ENCODE assay signal across 1 cellular context in the genomic region with DNA sequence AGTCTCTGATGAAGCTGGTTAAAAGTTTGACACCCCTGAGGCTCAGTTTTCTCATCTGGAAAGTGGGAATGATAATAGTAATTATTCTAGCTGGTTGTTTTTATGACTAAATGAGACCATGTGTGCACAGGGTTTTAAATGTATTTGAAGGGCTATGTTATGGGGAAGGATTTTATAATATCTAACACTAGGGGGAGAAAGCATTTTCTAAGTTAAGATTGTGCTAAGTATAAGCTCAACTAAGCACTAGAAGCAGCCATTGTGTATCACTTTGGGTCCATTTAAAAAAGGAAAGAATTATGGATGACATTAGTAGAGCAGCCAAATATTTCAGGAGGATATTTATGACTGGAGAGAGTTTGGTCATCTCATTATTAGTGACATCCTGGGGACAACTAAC.
TF ChIP-seq lines count a peak whose summit lies in the region.

No MANE protein-coding gene starts in this region.

TF ChIP-seq in GM23338, 12 proteins besides CTCF, POLR2A, EP300 and RAD21 (continued from another document):
- TF ChIP-seq, protein P1, sequence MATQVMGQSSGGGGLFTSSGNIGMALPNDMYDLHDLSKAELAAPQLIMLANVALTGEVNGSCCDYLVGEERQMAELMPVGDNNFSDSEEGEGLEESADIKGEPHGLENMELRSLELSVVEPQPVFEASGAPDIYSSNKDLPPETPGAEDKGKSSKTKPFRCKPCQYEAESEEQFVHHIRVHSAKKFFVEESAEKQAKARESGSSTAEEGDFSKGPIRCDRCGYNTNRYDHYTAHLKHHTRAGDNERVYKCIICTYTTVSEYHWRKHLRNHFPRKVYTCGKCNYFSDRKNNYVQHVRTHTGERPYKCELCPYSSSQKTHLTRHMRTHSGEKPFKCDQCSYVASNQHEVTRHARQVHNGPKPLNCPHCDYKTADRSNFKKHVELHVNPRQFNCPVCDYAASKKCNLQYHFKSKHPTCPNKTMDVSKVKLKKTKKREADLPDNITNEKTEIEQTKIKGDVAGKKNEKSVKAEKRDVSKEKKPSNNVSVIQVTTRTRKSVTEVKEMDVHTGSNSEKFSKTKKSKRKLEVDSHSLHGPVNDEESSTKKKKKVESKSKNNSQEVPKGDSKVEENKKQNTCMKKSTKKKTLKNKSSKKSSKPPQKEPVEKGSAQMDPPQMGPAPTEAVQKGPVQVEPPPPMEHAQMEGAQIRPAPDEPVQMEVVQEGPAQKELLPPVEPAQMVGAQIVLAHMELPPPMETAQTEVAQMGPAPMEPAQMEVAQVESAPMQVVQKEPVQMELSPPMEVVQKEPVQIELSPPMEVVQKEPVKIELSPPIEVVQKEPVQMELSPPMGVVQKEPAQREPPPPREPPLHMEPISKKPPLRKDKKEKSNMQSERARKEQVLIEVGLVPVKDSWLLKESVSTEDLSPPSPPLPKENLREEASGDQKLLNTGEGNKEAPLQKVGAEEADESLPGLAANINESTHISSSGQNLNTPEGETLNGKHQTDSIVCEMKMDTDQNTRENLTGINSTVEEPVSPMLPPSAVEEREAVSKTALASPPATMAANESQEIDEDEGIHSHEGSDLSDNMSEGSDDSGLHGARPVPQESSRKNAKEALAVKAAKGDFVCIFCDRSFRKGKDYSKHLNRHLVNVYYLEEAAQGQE (IDR thresholded peaks at IDR 0.05; ENCODE audit: unreplicated experiment) = no peak
- TF ChIP-seq ZNF331 (CRISPR knock-in tag; IDR thresholded peaks at IDR 0.05; ENCODE audit: low read depth) = no peak
- TF ChIP-seq CREB1 (CRISPR knock-in tag; IDR thresholded peaks at IDR 0.05; ENCODE audit: low read depth) = no peak
- no peak for TF ChIP-seq POLR2AphosphoS5 (IDR thresholded peaks at IDR 0.05; ENCODE audit: low read depth)
- TF ChIP-seq ZNF114 (CRISPR knock-in tag; IDR thresholded peaks at IDR 0.05) = no peak
- no peak for TF ChIP-seq EZH2phosphoT487 (IDR thresholded peaks at IDR 0.05; ENCODE audit: unreplicated experiment)
- TF ChIP-seq, protein P2, sequence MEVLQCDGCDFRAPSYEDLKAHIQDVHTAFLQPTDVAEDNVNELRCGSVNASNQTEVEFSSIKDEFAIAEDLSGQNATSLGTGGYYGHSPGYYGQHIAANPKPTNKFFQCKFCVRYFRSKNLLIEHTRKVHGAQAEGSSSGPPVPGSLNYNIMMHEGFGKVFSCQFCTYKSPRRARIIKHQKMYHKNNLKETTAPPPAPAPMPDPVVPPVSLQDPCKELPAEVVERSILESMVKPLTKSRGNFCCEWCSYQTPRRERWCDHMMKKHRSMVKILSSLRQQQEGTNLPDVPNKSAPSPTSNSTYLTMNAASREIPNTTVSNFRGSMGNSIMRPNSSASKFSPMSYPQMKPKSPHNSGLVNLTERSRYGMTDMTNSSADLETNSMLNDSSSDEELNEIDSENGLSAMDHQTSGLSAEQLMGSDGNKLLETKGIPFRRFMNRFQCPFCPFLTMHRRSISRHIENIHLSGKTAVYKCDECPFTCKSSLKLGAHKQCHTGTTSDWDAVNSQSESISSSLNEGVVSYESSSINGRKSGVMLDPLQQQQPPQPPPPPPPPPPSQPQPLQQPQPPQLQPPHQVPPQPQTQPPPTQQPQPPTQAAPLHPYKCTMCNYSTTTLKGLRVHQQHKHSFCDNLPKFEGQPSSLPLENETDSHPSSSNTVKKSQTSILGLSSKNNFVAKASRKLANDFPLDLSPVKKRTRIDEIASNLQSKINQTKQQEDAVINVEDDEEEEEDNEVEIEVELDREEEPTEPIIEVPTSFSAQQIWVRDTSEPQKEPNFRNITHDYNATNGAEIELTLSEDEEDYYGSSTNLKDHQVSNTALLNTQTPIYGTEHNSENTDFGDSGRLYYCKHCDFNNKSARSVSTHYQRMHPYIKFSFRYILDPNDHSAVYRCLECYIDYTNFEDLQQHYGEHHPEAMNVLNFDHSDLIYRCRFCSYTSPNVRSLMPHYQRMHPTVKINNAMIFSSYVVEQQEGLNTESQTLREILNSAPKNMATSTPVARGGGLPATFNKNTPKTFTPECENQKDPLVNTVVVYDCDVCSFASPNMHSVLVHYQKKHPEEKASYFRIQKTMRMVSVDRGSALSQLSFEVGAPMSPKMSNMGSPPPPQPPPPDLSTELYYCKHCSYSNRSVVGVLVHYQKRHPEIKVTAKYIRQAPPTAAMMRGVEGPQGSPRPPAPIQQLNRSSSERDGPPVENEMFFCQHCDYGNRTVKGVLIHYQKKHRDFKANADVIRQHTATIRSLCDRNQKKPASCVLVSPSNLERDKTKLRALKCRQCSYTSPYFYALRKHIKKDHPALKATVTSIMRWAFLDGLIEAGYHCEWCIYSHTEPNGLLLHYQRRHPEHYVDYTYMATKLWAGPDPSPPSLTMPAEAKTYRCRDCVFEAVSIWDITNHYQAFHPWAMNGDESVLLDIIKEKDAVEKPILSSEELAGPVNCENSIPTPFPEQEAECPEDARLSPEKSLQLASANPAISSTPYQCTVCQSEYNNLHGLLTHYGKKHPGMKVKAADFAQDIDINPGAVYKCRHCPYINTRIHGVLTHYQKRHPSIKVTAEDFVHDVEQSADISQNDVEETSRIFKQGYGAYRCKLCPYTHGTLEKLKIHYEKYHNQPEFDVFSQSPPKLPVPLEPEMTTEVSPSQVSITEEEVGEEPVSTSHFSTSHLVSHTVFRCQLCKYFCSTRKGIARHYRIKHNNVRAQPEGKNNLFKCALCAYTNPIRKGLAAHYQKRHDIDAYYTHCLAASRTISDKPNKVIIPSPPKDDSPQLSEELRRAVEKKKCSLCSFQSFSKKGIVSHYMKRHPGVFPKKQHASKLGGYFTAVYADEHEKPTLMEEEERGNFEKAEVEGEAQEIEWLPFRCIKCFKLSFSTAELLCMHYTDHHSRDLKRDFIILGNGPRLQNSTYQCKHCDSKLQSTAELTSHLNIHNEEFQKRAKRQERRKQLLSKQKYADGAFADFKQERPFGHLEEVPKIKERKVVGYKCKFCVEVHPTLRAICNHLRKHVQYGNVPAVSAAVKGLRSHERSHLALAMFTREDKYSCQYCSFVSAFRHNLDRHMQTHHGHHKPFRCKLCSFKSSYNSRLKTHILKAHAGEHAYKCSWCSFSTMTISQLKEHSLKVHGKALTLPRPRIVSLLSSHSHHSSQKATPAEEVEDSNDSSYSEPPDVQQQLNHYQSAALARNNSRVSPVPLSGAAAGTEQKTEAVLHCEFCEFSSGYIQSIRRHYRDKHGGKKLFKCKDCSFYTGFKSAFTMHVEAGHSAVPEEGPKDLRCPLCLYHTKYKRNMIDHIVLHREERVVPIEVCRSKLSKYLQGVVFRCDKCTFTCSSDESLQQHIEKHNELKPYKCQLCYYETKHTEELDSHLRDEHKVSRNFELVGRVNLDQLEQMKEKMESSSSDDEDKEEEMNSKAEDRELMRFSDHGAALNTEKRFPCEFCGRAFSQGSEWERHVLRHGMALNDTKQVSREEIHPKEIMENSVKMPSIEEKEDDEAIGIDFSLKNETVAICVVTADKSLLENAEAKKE (CRISPR knock-in tag; IDR thresholded peaks at IDR 0.05) = no peak
- no peak for TF ChIP-seq NANOG (IDR thresholded peaks at IDR 0.05; ENCODE audit: borderline replicate concordance)
